In the genomic region with DNA sequence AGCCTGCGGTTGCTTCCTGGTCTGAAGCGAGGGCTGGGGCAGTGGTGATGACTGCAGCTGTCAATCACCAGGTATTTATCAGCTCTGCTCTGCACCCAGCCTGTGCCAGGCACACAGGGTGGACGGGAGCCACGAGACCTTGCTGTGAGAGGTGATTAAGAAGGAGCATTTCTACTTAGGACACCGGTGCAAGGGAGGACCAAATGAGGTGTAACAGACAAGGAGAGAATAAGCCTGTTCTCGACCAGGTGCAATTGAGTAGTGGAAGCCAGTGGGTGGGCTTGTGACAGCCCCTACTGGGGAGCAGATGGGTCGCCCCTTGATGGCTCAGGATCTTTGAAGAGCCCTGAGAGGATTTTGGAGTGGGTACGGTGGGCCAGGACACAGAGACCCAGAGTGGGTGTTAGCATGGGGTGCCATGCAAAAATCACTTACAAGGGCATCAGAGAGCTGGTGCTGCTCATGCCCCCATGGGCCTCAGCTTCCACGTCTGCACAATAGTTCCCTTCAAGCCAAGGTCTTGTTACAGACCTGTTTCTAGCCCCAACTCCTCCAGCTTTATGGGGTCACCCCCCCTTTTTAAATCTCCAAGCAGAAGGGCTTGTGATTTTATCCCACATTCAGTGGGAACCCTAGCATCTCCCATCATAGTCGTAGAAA, we compare ENCODE assay signal across 30 cellular contexts. TPM values are rescaled to one million over a fixed set of nuclear protein-coding genes. Genes with fewer than 3 reads are reported as not detected.
DNase-seq lines count a peak whose midpoint lies in the region; ATAC-seq and TF ChIP-seq lines count a peak whose summit lies in the region.
"Had no signal": no experiment of that assay in that cellular context is flagged by ENCODE, and none has a peak within 500 bp of the region (broad histone marks: within the 10 kb centered on the region; RNA-seq: fewer than 3 reads in every experiment).

No MANE protein-coding gene starts in this region.

- H3K4me3 Mint-ChIP-seq in activated CD4-positive, alpha-beta memory T cell treated with anti-CD3 and anti-CD28 coated beads for 36 hours: no peak overlapping the region
- H3K4me3 Mint-ChIP-seq: activated CD8-positive, alpha-beta T cell treated with anti-CD3 and anti-CD28 coated beads, Interleukin-2, amount 10 ng/mL, durations not matched to agents 7 days and 5 days; activated naive CD8-positive, alpha-beta T cell; activated T-helper 1 cell treated with anti-CD3 and anti-CD28 coated beads, Interleukin-12 subunit alpha, Interleukin-12 subunit beta, Interleukin-2, Interleukin-4 antibody, amounts not matched to agents 30 ng/mL and 10 ng/mL and 1 ng/mL, durations not matched to agents 14 hours and 24 hours and 36 hours; CD4-positive, CD25-positive, alpha-beta regulatory T cell; memory B cell; T-helper 2 cell treated with Interferon-gamma antibody and Interleukin-4, amounts not matched to agents 5 μg/mL and 100 μg/mL, for 36 hours had no signal

- H3K36me3 ChIP-seq in spleen: no peaks in the 10 kb centered on the region
- H3K36me3 ChIP-seq in PC-3 (ENCODE audit: low read depth, low read length): no peaks in the 10 kb centered on the region
- H3K36me3 ChIP-seq: thyroid gland, WERI-Rb-1 had no signal

- no peak for TF ChIP-seq POLR2A in spleen (IDR thresholded peaks at IDR 0.05)

- no peaks in the 10 kb centered on the region for H3K9me3 ChIP-seq in spleen
- no peaks in the 10 kb centered on the region for H3K9me3 ChIP-seq in PC-3 (ENCODE audit: low read length)
- H3K9me3 ChIP-seq: thyroid gland had no signal

- WGBS in spleen, 5 donors: 81 to 91% (median 83%) methylated on average over 9 to 10 of the region's 10 CpGs

- H3K36me3 Mint-ChIP-seq in activated CD4-positive, alpha-beta memory T cell treated with anti-CD3 and anti-CD28 coated beads for 36 hours: no peaks in the 10 kb centered on the region
- H3K36me3 Mint-ChIP-seq: activated naive CD8-positive, alpha-beta T cell; CD4-positive, CD25-positive, alpha-beta regulatory T cell; memory B cell had no signal

- H3K79me2 ChIP-seq in PC-3 (ENCODE audit: low read length): no peaks in the 10 kb centered on the region

- BruUV-seq in PC-3 (replicated peaks; lab: Mats Ljungman, UMichigan): no TSS peak

- H2AFZ ChIP-seq in PC-3 (ENCODE audit: low read length): no peak overlapping the region

- intact Hi-C loops in activated CD4-positive, alpha-beta memory T cell treated with anti-CD3 and anti-CD28 coated beads for 36 hours (cut with micrococcal nuclease): no loop called here
- intact Hi-C loops in spleen (cut with DNase I; ENCODE audit: low total_unique reads): no loop called here
- intact Hi-C loops in PC-3 (cut with micrococcal nuclease): loop anchor here (5.0 kb wide), 2 partner anchors 78 to 157 kb away; a partner anchor contains a TSS

- H3F3A ChIP-seq in PC-3 (ENCODE audit: low read length, unreplicated experiment): no peaks in the 10 kb centered on the region

- H3K27me3 Mint-ChIP-seq in activated CD4-positive, alpha-beta memory T cell treated with anti-CD3 and anti-CD28 coated beads for 36 hours: peaks cover 31% of the 10 kb centered on the region
- H3K27me3 Mint-ChIP-seq: activated naive CD8-positive, alpha-beta T cell; CD4-positive, CD25-positive, alpha-beta regulatory T cell; memory B cell had no signal

- H3K27me3 ChIP-seq in spleen (replicated peaks in 1 of 7) (peaks cover 0 to 11% (median 0%) of the 10 kb centered on the region in 7 donors), PC-3 (ENCODE audit: low read length) (no peaks in the 10 kb centered on the region)
- H3K27me3 ChIP-seq: thyroid gland had no signal

- H3K9ac ChIP-seq in PC-3 (ENCODE audit: low read length): no peak overlapping the region

- H3K4me1 ChIP-seq in spleen (peaks cover 0 to 31% (median 7%) of the 10 kb centered on the region in 6 donors), PC-3 (ENCODE audit: insufficient read depth, low read length) (no peaks in the 10 kb centered on the region)
- H3K4me1 ChIP-seq: foreskin keratinocyte had no signal

- no peaks in the 10 kb centered on the region for H3K9me3 Mint-ChIP-seq in activated CD4-positive, alpha-beta memory T cell treated with anti-CD3 and anti-CD28 coated beads for 36 hours
- H3K9me3 Mint-ChIP-seq: activated T-helper 1 cell treated with anti-CD3 and anti-CD28 coated beads, Interleukin-12 subunit alpha, Interleukin-12 subunit beta, Interleukin-2, Interleukin-4 antibody, amounts not matched to agents 30 ng/mL and 10 ng/mL and 1 ng/mL, durations not matched to agents 14 hours and 24 hours and 36 hours; CD4-positive, CD25-positive, alpha-beta regulatory T cell; memory B cell; stimulated activated naive CD8-positive, alpha-beta T cell treated with anti-CD3 and anti-CD28 coated beads, Interleukin-15, Interleukin-2, amounts not matched to agents 100 ng/mL and 50 ng/mL, for 24 hours; T-helper 2 cell treated with Interferon-gamma antibody and Interleukin-4, amounts not matched to agents 5 μg/mL and 100 μg/mL, for 36 hours had no signal

- CTCF ChIA-PET in activated CD4-positive, alpha-beta memory T cell treated with anti-CD3 and anti-CD28 coated beads for 36 hours (lab: Charles Lee): interaction anchor here (0.7 to 18.4 kb wide), 6 partner anchors 25 to 155 kb away, joined by 3 to 313 read pairs (median 9); a partner anchor contains a TSS
- CTCF ChIA-PET in PC-3 (lab: Charles Lee): no interaction called here

- H3K9me2 ChIP-seq in PC-3 (replicated peaks; ENCODE audit: low read length): no peaks in the 10 kb centered on the region

- H3K4me3 ChIP-seq in spleen (no peak overlapping the region), PC-3 (ENCODE audit: low read length) (no peak overlapping the region)
- H3K4me3 ChIP-seq: SK-N-MC, thyroid gland had no signal

- peaks cover 38% of the 10 kb centered on the region for H3K4me1 Mint-ChIP-seq in activated CD4-positive, alpha-beta memory T cell treated with anti-CD3 and anti-CD28 coated beads for 36 hours (ENCODE audit: low read depth)

- H4K20me1 ChIP-seq in PC-3 (ENCODE audit: low read length): no peaks in the 10 kb centered on the region

- no peak for ATAC-seq in activated CD4-positive, CD25-positive, alpha-beta regulatory T cell treated with anti-CD3 and anti-CD28 coated beads, Interleukin-2, amount 50 U/mL, for 24 hours
- no peak for ATAC-seq in PC-3
- ATAC-seq: activated CD8-positive, alpha-beta T cell treated with anti-CD3 and anti-CD28 coated beads, Interleukin-2, amount 10 ng/mL, durations not matched to agents 7 days and 5 days; foreskin keratinocyte; left colon had no signal

- in situ Hi-C loops in KBM-7 (cut with MboI; ENCODE audit: low pct_unique_long_range_greater_than_20kb, low sequenced_read_pairs): no loop called here
- in situ Hi-C loops in GM13976 (cut with MboI; ENCODE audit: low sequenced_read_pairs, unreplicated experiment): loop anchor here (5.0 kb wide), 1 partner anchor 87 kb away; no protein-coding TSS in a partner anchor

- no peak overlapping the region for H3K27ac ChIP-seq in spleen
- no peak overlapping the region for H3K27ac ChIP-seq in PC-3 (ENCODE audit: low read length)
- H3K27ac ChIP-seq: 22Rv1, foreskin keratinocyte, HL-60, SK-N-MC, thyroid gland, WERI-Rb-1 had no signal

- no peak for TF ChIP-seq CTCF in spleen (IDR thresholded peaks at IDR 0.05 in 8 of 11, conservative IDR thresholded peaks at IDR 0.05 in 3 of 11)
- no peak for TF ChIP-seq CTCF in GM13976 (IDR thresholded peaks at IDR 0.05; ENCODE audit: borderline replicate concordance, control extremely low read depth, extremely low read depth, insufficient read depth, missing control alignments)
- no peak for TF ChIP-seq CTCF in PC-3 (conservative IDR thresholded peaks at IDR 0.05; ENCODE audit: low read depth, low read length)

- POLR2A ChIA-PET in activated CD4-positive, alpha-beta memory T cell treated with anti-CD3 and anti-CD28 coated beads for 36 hours (lab: Charles Lee): interaction anchor here (3.2 kb wide), 1 partner anchor 86 kb away, joined by 15 read pairs; no protein-coding TSS in a partner anchor
- POLR2A ChIA-PET in PC-3 (lab: Charles Lee; ENCODE audit: unreplicated experiment): no interaction called here

- no peak overlapping the region for H3K4me2 ChIP-seq in PC-3 (ENCODE audit: low read length)

- peak; percentile 23 for DNase-seq in activated CD4-positive, CD25-positive, alpha-beta regulatory T cell treated with anti-CD3 and anti-CD28 coated beads, Interleukin-2, amount 50 U/mL, for 72 hours
- peak; percentile 8 for DNase-seq in activated CD4-positive, alpha-beta memory T cell treated with anti-CD3 and anti-CD28 coated beads for 36 hours
- DNase-seq in ecto neural progenitor cell (ENCODE audit: low spot score): peak; percentile 24
- DNase-seq in spleen: peak; percentile 46
- DNase-seq in KBM-7: no peak
- DNase-seq in GM13976 (ENCODE audit: low spot score): no peak
- no peak for DNase-seq in PC-3
- DNase-seq: activated CD8-positive, alpha-beta T cell treated with anti-CD3 and anti-CD28 coated beads, Interleukin-2, amount 10 ng/mL, durations not matched to agents 7 days and 5 days; CD4-positive, CD25-positive, alpha-beta regulatory T cell; effector CD4-positive, alpha-beta T cell; foreskin keratinocyte; HCEC 1CT; NCI-H1694 treated with DMSO at 0.1 percent for 48 hours; NCI-H2171 treated with DMSO at 0.1 percent for 48 hours; NCI-H69; retina; thyroid gland; WERI-Rb-1 had no signal

- no peak overlapping the region for H3K27ac Mint-ChIP-seq in activated CD4-positive, alpha-beta memory T cell treated with anti-CD3 and anti-CD28 coated beads for 36 hours
- H3K27ac Mint-ChIP-seq: activated CD8-positive, alpha-beta T cell treated with anti-CD3 and anti-CD28 coated beads, Interleukin-2, amount 10 ng/mL, durations not matched to agents 7 days and 5 days; activated naive CD8-positive, alpha-beta T cell; activated T-helper 1 cell treated with anti-CD3 and anti-CD28 coated beads, Interleukin-12 subunit alpha, Interleukin-12 subunit beta, Interleukin-2, Interleukin-4 antibody, amounts not matched to agents 30 ng/mL and 10 ng/mL and 1 ng/mL, durations not matched to agents 14 hours and 24 hours and 36 hours; CD4-positive, CD25-positive, alpha-beta regulatory T cell; memory B cell; T-helper 2 cell treated with Interferon-gamma antibody and Interleukin-4, amounts not matched to agents 5 μg/mL and 100 μg/mL, for 36 hours had no signal

RNA-seq across cellular contexts. Expression of a gene that starts 24.6 kb away (rescaled TPM):
- 1 to 10 TPM; 1.5 to 1.6 TPM for total RNA-seq in activated CD4-positive, alpha-beta memory T cell treated with anti-CD3 and anti-CD28 coated beads for 36 hours
- total RNA-seq in spleen: 1 to 10 TPM; 2.5 to 6.8 (median 5.2) TPM
- polyA plus RNA-seq in spleen: 1 to 10 TPM in 2 of 3 donors, under 1 TPM in 1; 0.86 to 2.0 (median 1.7) TPM
- total RNA-seq in PC-3 (2014; rRNA removed): 0.07 and 0.81 TPM in 2 replicates
- total RNA-seq: astrocyte, foreskin keratinocyte, osteoblast had no signal
- polyA plus RNA-seq: foreskin keratinocyte had no signal

RNA-seq across cellular contexts. Expression of a gene that starts 35.7 kb away (rescaled TPM):
- 10 to 100 TPM; 19.5 to 23.0 TPM for total RNA-seq in activated CD4-positive, alpha-beta memory T cell treated with anti-CD3 and anti-CD28 coated beads for 36 hours
- total RNA-seq in spleen (100 to 1,000 TPM in 2 of 7 donors, 10 to 100 TPM in 5; 58.5 to 150 (median 87.6) TPM), PC-3 (2014; rRNA removed) (111 and 113 TPM in 2 replicates)
- polyA plus RNA-seq in spleen: 100 to 1,000 TPM in 2 of 3 donors, 10 to 100 TPM in 1; 97.5 to 148 (median 108) TPM

Comparison
In these comparisons a context has a peak if more than half of its experiments do, and no peak if none do; other contexts are left out.
1. DNase-seq: peak in activated CD4-positive, CD25-positive, alpha-beta regulatory T cell treated with anti-CD3 and anti-CD28 coated beads, Interleukin-2, amount 50 U/mL, for 72 hours (single experiment), activated CD4-positive, alpha-beta memory T cell treated with anti-CD3 and anti-CD28 coated beads for 36 hours (single experiment), ecto neural progenitor cell (single experiment) and spleen (single experiment); none in KBM-7 (single experiment), GM13976 (single experiment) and PC-3 (single experiment).